In the genomic region with DNA sequence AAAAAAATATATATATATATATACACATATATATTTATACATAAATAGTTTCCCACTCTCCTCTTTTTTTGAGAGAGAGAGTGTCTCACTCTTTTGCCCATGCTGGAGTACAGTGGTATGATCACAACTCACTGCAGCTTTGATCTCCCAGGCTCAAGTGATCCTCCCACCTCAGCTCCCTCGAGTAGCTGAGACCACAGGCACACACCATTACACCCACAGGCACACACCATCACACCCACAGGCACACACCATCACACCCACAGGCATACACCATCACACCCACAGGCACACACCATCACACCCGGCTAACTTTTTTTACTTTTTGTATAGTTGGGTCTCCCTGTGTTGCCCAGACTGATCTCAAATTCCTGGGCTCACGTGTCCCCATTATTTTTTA, we compare ENCODE assay signal across 18 cellular contexts. TPM values are rescaled to one million over a fixed set of nuclear protein-coding genes. Genes with fewer than 3 reads are reported as not detected.
DNase-seq lines count a peak whose midpoint lies in the region; ATAC-seq and TF ChIP-seq lines count a peak whose summit lies in the region.
"Had no signal": no experiment of that assay in that cellular context is flagged by ENCODE, and none has a peak within 500 bp of the region (broad histone marks: within the 10 kb centered on the region; RNA-seq: fewer than 3 reads in every experiment).

No MANE protein-coding gene starts in this region.

- H4K8ac ChIP-seq in trophoblast cell (ENCODE audit: low read depth, low read length) = no peak overlapping the region

- H3K4me3 Mint-ChIP-seq in activated CD8-positive, alpha-beta memory T cell treated with anti-CD3 and anti-CD28 coated beads, Interleukin-2, amount 10 ng/mL, durations not matched to agents 7 days and 5 days = no peak overlapping the region
- no peak overlapping the region for H3K4me3 Mint-ChIP-seq in central memory CD8-positive, alpha-beta T cell
- H3K4me3 Mint-ChIP-seq: GM23338 had no signal

- H3K27me3 ChIP-seq in trophoblast cell (ENCODE audit: insufficient read depth, low read length) = no peaks in the 10 kb centered on the region
- H3K27me3 ChIP-seq: BLaER1 had no signal

- H3K36me3 ChIP-seq in HEK293 (ENCODE audit: control insufficient read depth in 2 of 2, insufficient read depth in 1 of 2, low read length in 2 of 2) (peaks cover 94% of the 10 kb centered on the region in 2 experiments), trophoblast cell (ENCODE audit: control insufficient read depth in 1 of 2, insufficient read depth in 2 of 2, low read length in 2 of 2) (peaks cover 52 to 71% of the 10 kb centered on the region in 2 experiments)

- H3K27me3 Mint-ChIP-seq in activated CD8-positive, alpha-beta memory T cell treated with anti-CD3 and anti-CD28 coated beads, Interleukin-2, amount 10 ng/mL, durations not matched to agents 7 days and 5 days = no peaks in the 10 kb centered on the region
- no peaks in the 10 kb centered on the region for H3K27me3 Mint-ChIP-seq in central memory CD8-positive, alpha-beta T cell

- no CpG with 5 or more reads among the region's 3 CpGs for WGBS in trophoblast cell (ENCODE audit: extremely low coverage, insufficient coverage, insufficient read length)

- H3K23ac ChIP-seq in trophoblast cell (ENCODE audit: low read length) = no peak overlapping the region

- no peak overlapping the region for H4K12ac ChIP-seq in trophoblast cell (ENCODE audit: low read depth, low read length)

- no peak overlapping the region for H3K4ac ChIP-seq in trophoblast cell (ENCODE audit: low read depth, low read length)

- no peak overlapping the region for H2BK12ac ChIP-seq in trophoblast cell (ENCODE audit: low read length)

- peak overlapping the region; percentile 56 for H3K27ac Mint-ChIP-seq in activated CD8-positive, alpha-beta memory T cell treated with anti-CD3 and anti-CD28 coated beads, Interleukin-2, amount 10 ng/mL, durations not matched to agents 7 days and 5 days
- peak overlapping the region; percentile 23 for H3K27ac Mint-ChIP-seq in central memory CD8-positive, alpha-beta T cell (ENCODE audit: low read depth)
- H3K27ac Mint-ChIP-seq: GM23338 had no signal

- no peak overlapping the region for H3K4me2 ChIP-seq in trophoblast cell (ENCODE audit: low read length)
- H3K4me2 ChIP-seq: BLaER1, GM23338 had no signal

- H4K91ac ChIP-seq in trophoblast cell (ENCODE audit: low read depth, low read length) = no peak overlapping the region

- H3K4me1 ChIP-seq in HEK293 (ENCODE audit: control insufficient read depth, insufficient read depth, low read length) = no peaks in the 10 kb centered on the region
- no peaks in the 10 kb centered on the region for H3K4me1 ChIP-seq in trophoblast cell (ENCODE audit: control insufficient read depth in 1 of 2, insufficient read depth in 2 of 2, low read length in 2 of 2)
- H3K4me1 ChIP-seq: BLaER1 had no signal

- H2AFZ ChIP-seq in trophoblast cell (ENCODE audit: insufficient read depth, low read length, poor library complexity) = no peak overlapping the region
- H2AFZ ChIP-seq: GM23338 had no signal

- no peaks in the 10 kb centered on the region for H3K9me3 ChIP-seq in HEK293 (ENCODE audit: control insufficient read depth, insufficient read depth, low read depth, low read length)
- H3K9me3 ChIP-seq in trophoblast cell (ENCODE audit: insufficient read depth, low read depth, low read length) = no peaks in the 10 kb centered on the region
- H3K9me3 ChIP-seq: BLaER1 had no signal

- POLR2A ChIA-PET in HEK293 (lab: Yijun Ruan, JAX) = interaction anchor here (0.6 to 0.7 kb wide), 2 partner anchors 48 to 120 kb away, joined by 3 to 4 read pairs; no protein-coding TSS in a partner anchor

- H3K79me1 ChIP-seq in trophoblast cell (ENCODE audit: low read length) = no peaks in the 10 kb centered on the region

- H2AK5ac ChIP-seq in trophoblast cell (ENCODE audit: low read length) = no peak overlapping the region

- H2BK5ac ChIP-seq in trophoblast cell (ENCODE audit: low read depth, low read length, poor library complexity) = no peak overlapping the region

- no peak for TF ChIP-seq CTCF in HEK293 (tag by site-specific recombination; IDR thresholded peaks at IDR 0.05)

- no peak for DNase-seq in activated CD8-positive, alpha-beta memory T cell treated with anti-CD3 and anti-CD28 coated beads, Interleukin-2, amount 10 ng/mL, durations not matched to agents 7 days and 5 days
- no peak for DNase-seq in activated CD8-positive, alpha-beta memory T cell treated with anti-CD3 and anti-CD28 coated beads, Interleukin-2, amount 50 U/mL, for 48 hours
- no peak for DNase-seq in central memory CD8-positive, alpha-beta T cell (ENCODE audit: low spot score in 2 of 2)
- DNase-seq in trophoblast cell = no peak
- no peak for DNase-seq in stimulated activated CD4-positive, alpha-beta T cell treated with anti-CD3 and anti-CD28 coated beads, Interleukin-15, amount 100 ng/mL, for 24 hours
- DNase-seq: GDM1, KBM-7, MV-4-11, NCI-H1417, NCI-H187 treated with DMSO at 0.1 percent for 48 hours, NCI-H446, NCI-H69 had no signal

- no peak for ATAC-seq in activated CD8-positive, alpha-beta memory T cell treated with anti-CD3 and anti-CD28 coated beads, Interleukin-2, amount 10 ng/mL, durations not matched to agents 7 days and 5 days
- no peak for ATAC-seq in central memory CD8-positive, alpha-beta T cell (replicated peaks; ENCODE audit: extremely low read depth, poor library complexity, severe bottlenecking)
- ATAC-seq in HG03521 (IDR thresholded peaks at IDR 0.05; ENCODE audit: unreplicated experiment) = no peak
- ATAC-seq: GM12878, GM23338, HCT116 had no signal

- CTCF ChIA-PET in activated CD8-positive, alpha-beta memory T cell treated with anti-CD3 and anti-CD28 coated beads, Interleukin-2, amount 10 ng/mL, durations not matched to agents 7 days and 5 days (lab: Charles Lee) = no interaction called here
- CTCF ChIA-PET in HEK293 (lab: Yijun Ruan, JAX) = interaction anchor here (0.7 to 1.9 kb wide), 2 partner anchors 55 to 312 kb away, joined by 4 to 5 read pairs; no protein-coding TSS in a partner anchor

- no peak overlapping the region for H3K18ac ChIP-seq in trophoblast cell (ENCODE audit: low read length)

- no peak overlapping the region for H3K9ac ChIP-seq in trophoblast cell (ENCODE audit: low read length)
- H3K9ac ChIP-seq: BLaER1 had no signal

- no peak overlapping the region for H3K27ac ChIP-seq in HEK293 (ENCODE audit: extremely low read depth, low read depth, low read length)
- no peak overlapping the region for H3K27ac ChIP-seq in trophoblast cell (ENCODE audit: low read depth, low read length)
- H3K27ac ChIP-seq: BLaER1 had no signal

- no peaks in the 10 kb centered on the region for H3K79me2 ChIP-seq in trophoblast cell (ENCODE audit: control insufficient read depth, insufficient read depth, low read length, poor library complexity)

- no peak overlapping the region for H3K14ac ChIP-seq in trophoblast cell (ENCODE audit: low read length)

- peaks cover 80% of the 10 kb centered on the region for H3K36me3 Mint-ChIP-seq in activated CD8-positive, alpha-beta memory T cell treated with anti-CD3 and anti-CD28 coated beads, Interleukin-2, amount 10 ng/mL, durations not matched to agents 7 days and 5 days
- peaks cover 57% of the 10 kb centered on the region for H3K36me3 Mint-ChIP-seq in central memory CD8-positive, alpha-beta T cell (ENCODE audit: insufficient read depth)

- H3K4me3 ChIP-seq in HEK293 (ENCODE audit: low read depth, low read length) = no peak overlapping the region
- H3K4me3 ChIP-seq in trophoblast cell (ENCODE audit: low read depth, low read length) = peak overlapping the region; percentile 56
- H3K4me3 ChIP-seq: BLaER1, GM12878, GM23338 had no signal

- no peak overlapping the region for H2BK120ac ChIP-seq in trophoblast cell (ENCODE audit: insufficient read depth, low read length, poor library complexity)

- H3K9me3 Mint-ChIP-seq in activated CD8-positive, alpha-beta memory T cell treated with anti-CD3 and anti-CD28 coated beads, Interleukin-2, amount 10 ng/mL, durations not matched to agents 7 days and 5 days (ENCODE audit: low read depth) = no peaks in the 10 kb centered on the region
- H3K9me3 Mint-ChIP-seq in central memory CD8-positive, alpha-beta T cell = no peaks in the 10 kb centered on the region
- H3K9me3 Mint-ChIP-seq: GM23338 had no signal

- peaks cover 3% of the 10 kb centered on the region for H3K4me1 Mint-ChIP-seq in activated CD8-positive, alpha-beta memory T cell treated with anti-CD3 and anti-CD28 coated beads, Interleukin-2, amount 10 ng/mL, durations not matched to agents 7 days and 5 days
- peaks cover 4% of the 10 kb centered on the region for H3K4me1 Mint-ChIP-seq in central memory CD8-positive, alpha-beta T cell
- H3K4me1 Mint-ChIP-seq: GM23338 had no signal

TF ChIP-seq in HEK293, 187 proteins besides CTCF, POLR2A, EP300 and RAD21:
- TF ChIP-seq ZFHX2 (tag by site-specific recombination; conservative IDR thresholded peaks at IDR 0.05) (peak; percentile 99), EGR2 (tag by site-specific recombination; IDR thresholded peaks at IDR 0.05; ENCODE audit: low read depth) (peak; percentile 99), ZNF2 (tag by site-specific recombination; IDR thresholded peaks at IDR 0.05) (no peak)
- TF ChIP-seq, protein P1, sequence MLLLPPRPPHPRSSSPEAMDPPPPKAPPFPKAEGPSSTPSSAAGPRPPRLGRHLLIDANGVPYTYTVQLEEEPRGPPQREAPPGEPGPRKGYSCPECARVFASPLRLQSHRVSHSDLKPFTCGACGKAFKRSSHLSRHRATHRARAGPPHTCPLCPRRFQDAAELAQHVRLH (tag by site-specific recombination; IDR thresholded peaks at IDR 0.05) = no peak

RNA-seq across cellular contexts. Expression of a gene that starts 14.1 kb away (rescaled TPM):
- 1,000 to 10,000 TPM; 5,133 to 5,396 TPM for total RNA-seq in activated CD8-positive, alpha-beta memory T cell treated with anti-CD3 and anti-CD28 coated beads, Interleukin-2, amount 10 ng/mL, durations not matched to agents 7 days and 5 days
- polyA plus RNA-seq in trophoblast cell (2013) = 5,061 and 5,152 TPM in 2 replicates

RNA-seq across cellular contexts. Expression of a gene that starts 26.3 kb away (rescaled TPM):
- 100 to 1,000 TPM; 173 to 200 TPM for total RNA-seq in activated CD8-positive, alpha-beta memory T cell treated with anti-CD3 and anti-CD28 coated beads, Interleukin-2, amount 10 ng/mL, durations not matched to agents 7 days and 5 days
- polyA plus RNA-seq in trophoblast cell (2013) = 39.3 and 41.7 TPM in 2 replicates

RNA-seq across cellular contexts. Expression of a gene that starts 27.1 kb away (rescaled TPM):
- total RNA-seq in activated CD8-positive, alpha-beta memory T cell treated with anti-CD3 and anti-CD28 coated beads, Interleukin-2, amount 10 ng/mL, durations not matched to agents 7 days and 5 days = 100 to 1,000 TPM; 191 to 271 TPM
- 534 and 575 TPM in 2 replicates for polyA plus RNA-seq in trophoblast cell (2013)

RNA-seq across cellular contexts. Expression of a gene that starts 35.7 kb away (rescaled TPM):
- total RNA-seq in activated CD8-positive, alpha-beta memory T cell treated with anti-CD3 and anti-CD28 coated beads, Interleukin-2, amount 10 ng/mL, durations not matched to agents 7 days and 5 days = 10 to 100 TPM; 29.3 to 30.0 TPM
- polyA plus RNA-seq in trophoblast cell (2013) = 5.1 and 5.3 TPM in 2 replicates

RNA-seq across cellular contexts. Expression of a gene that starts 47.9 kb away (rescaled TPM):
- 100 to 1,000 TPM in 1 of 2 experiments, 10 to 100 TPM in 1; 76.7 to 117 TPM for total RNA-seq in activated CD8-positive, alpha-beta memory T cell treated with anti-CD3 and anti-CD28 coated beads, Interleukin-2, amount 10 ng/mL, durations not matched to agents 7 days and 5 days
- 47.1 and 49.3 TPM in 2 replicates for polyA plus RNA-seq in trophoblast cell (2013)
